8 cellular contexts compared by ENCODE assay signal in the genomic region with DNA sequence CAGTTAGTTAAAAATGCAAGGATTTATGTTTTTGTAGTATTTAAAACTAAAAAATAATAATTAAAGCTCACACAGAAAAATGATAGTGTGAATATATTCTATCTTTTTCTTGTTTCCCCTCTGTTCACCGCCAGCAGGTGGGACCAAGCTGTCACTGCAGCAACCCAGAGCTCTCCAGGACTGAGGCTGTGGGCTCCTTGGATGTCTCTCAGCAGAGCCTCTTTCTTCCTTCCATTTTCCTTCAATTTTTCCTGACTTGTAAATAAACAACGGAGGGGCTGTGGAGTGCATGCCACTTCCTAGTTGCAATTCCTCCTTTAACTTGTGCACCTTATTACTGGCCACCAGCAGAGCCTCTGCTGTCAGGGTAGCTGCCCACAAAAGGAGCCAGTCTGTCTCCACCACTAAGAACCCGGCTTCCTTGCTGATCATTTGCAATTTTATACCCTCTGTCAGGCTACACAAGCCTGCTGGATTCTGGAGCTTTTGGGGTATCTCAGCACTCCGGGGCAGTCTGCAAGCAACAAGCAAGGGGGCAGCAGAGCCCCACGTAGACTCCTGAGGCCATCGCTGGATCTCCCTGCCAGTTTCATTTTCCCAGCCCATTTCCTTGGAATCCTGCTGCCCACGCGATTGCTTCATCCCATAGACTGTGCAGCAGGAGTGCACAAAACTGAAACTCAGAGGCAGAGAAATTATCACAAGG.
DNase-seq lines count a peak whose midpoint lies in the region; ATAC-seq and TF ChIP-seq lines count a peak whose summit lies in the region.

No MANE protein-coding gene starts in this region.

- TF ChIP-seq CTCF in glutamatergic neuron (IDR thresholded peaks at IDR 0.05; ENCODE audit: partially characterized antibody, unreplicated experiment) (peak; percentile 30), psoas muscle (IDR thresholded peaks at IDR 0.05) (no peak)

- H3K4me1 ChIP-seq in psoas muscle: no peaks in the 10 kb centered on the region

- H3K27me3 ChIP-seq in psoas muscle (ENCODE audit: insufficient read depth in 3 of 3, low read length in 2 of 3): no peaks in the 10 kb centered on the region

- H3K4me3 ChIP-seq in psoas muscle: peak overlapping the region; percentile 21

- no peaks in the 10 kb centered on the region for H3K36me3 Mint-ChIP-seq in glutamatergic neuron (ENCODE audit: unreplicated experiment)

- H3K36me3 ChIP-seq in psoas muscle (ENCODE audit: insufficient read depth in 1 of 2, low read depth in 1 of 2): no peaks in the 10 kb centered on the region

- DNase-seq in DMS153 treated with DMSO at 0.1 percent for 48 hours (lab: John Stamatoyannopoulos, UW; ENCODE audit: unreplicated experiment): peak; percentile 33
- DNase-seq in DMS153 (lab: John Stamatoyannopoulos, UW): no peak
- DNase-seq in SK-N-DZ (ENCODE audit: low spot score): peak; percentile 82
- DNase-seq in glutamatergic neuron: peak; percentile 71
- DNase-seq in psoas muscle: peak; percentile 23 to 53
- no peak for DNase-seq in NCI-H1930 (lab: John Stamatoyannopoulos, UW)
- no peak for DNase-seq in DMS79 (lab: John Stamatoyannopoulos, UW)

- no peaks in the 10 kb centered on the region for H3K9me3 ChIP-seq in psoas muscle

- H3K27ac Mint-ChIP-seq in glutamatergic neuron (ENCODE audit: unreplicated experiment): no peak overlapping the region

- no peaks in the 10 kb centered on the region for H3K9me3 Mint-ChIP-seq in glutamatergic neuron (ENCODE audit: unreplicated experiment)

- H3K4me3 Mint-ChIP-seq in glutamatergic neuron (ENCODE audit: unreplicated experiment): no peak overlapping the region

- no peaks in the 10 kb centered on the region for H3K27me3 Mint-ChIP-seq in glutamatergic neuron (ENCODE audit: unreplicated experiment)

- WGBS in psoas muscle, 3 donors: 22 to 26% (median 22%) methylated on average over 8 of the region's 8 CpGs

- no peak for ATAC-seq in psoas muscle
- no peak for ATAC-seq in GM19035 (IDR thresholded peaks at IDR 0.05; ENCODE audit: unreplicated experiment)

- intact Hi-C loops in psoas muscle (cut with DNase I): no loop called here

- no peak overlapping the region for H3K27ac ChIP-seq in psoas muscle

- peaks cover 9% of the 10 kb centered on the region for H3K4me1 Mint-ChIP-seq in glutamatergic neuron (ENCODE audit: low read depth, unreplicated experiment)

Comparison
In these comparisons a context has a peak if more than half of its experiments do, and no peak if none do; other contexts are left out.
1. DNase-seq: peak in DMS153 treated with DMSO at 0.1 percent for 48 hours (single experiment), SK-N-DZ (single experiment), glutamatergic neuron (single experiment) and psoas muscle (2 of 2); none in DMS153 (single experiment), NCI-H1930 (0 of 2) and DMS79 (single experiment).